In the genomic region with DNA sequence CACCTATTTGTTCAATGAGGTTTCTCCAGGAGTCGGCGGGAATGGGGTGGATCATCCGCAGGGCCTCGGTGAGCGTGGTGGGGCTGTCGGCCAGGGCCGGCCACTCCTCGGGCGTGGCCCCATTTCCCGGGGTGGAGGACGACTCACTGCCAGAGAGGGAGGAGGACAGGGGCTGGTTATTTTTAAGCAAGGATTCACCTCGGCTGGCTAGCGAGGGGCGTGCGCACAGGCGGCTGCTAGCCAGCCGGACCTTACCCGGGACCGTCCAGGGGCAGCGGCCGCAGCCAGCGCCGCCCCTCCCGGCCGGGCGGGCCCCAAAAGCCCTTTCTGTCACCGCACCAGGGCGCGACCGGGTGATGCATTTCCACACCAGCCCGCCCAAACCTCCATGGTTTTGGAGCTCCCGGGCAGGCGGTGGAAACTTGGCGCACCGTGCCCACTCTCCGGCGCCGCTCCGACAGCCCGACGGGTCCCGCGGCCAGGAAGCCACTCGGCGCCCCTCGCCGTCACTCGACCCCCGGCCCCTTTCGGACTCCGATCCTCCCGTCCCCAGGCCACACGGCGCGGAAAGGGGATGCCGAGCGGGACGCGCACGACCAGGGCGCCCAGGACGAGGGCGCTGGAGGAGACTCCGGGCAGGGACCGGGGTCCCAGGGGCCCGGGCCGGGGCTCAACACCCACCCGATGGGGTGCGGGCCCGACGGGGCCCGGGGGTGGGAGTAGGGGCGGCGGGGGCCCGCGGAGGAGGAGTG, we compare ENCODE assay signal across 9 cellular contexts. TPM values are rescaled to one million over a fixed set of nuclear protein-coding genes. Genes with fewer than 3 reads are reported as not detected.
DNase-seq lines count a peak whose midpoint lies in the region; ATAC-seq and TF ChIP-seq lines count a peak whose summit lies in the region.
"Had no signal": no experiment of that assay in that cellular context is flagged by ENCODE, and none has a peak within 500 bp of the region (broad histone marks: within the 10 kb centered on the region; RNA-seq: fewer than 3 reads in every experiment).

No MANE protein-coding gene starts in this region.

- DNase-seq in CD4-positive, alpha-beta T cell, result no peak
- DNase-seq in PC-3 (peak; percentile 57), endothelial cell (ENCODE audit: low spot score) (peak; percentile 11), neuronal stem cell (ENCODE audit: low spot score) (no peak), cortex of kidney (lab: John Stamatoyannopoulos, UW) (no peak), NCI-H128 (lab: John Stamatoyannopoulos, UW; ENCODE audit: unreplicated experiment) (no peak)

- no peak overlapping the region for H3K4ac ChIP-seq in neuronal stem cell (ENCODE audit: low read length)

- H3K4me2 ChIP-seq in PC-3 (ENCODE audit: low read length) (peak overlapping the region; percentile 87), neuronal stem cell (ENCODE audit: insufficient read depth, low read length, poor library complexity, severe bottlenecking) (peak overlapping the region; percentile 77)

- peaks cover 62% of the 10 kb centered on the region for H3K27me3 ChIP-seq in CD4-positive, alpha-beta T cell (ENCODE audit: control insufficient read depth, insufficient read depth, low read length)
- H3K27me3 ChIP-seq in PC-3 (ENCODE audit: low read length) (no peaks in the 10 kb centered on the region), neuronal stem cell (ENCODE audit: control insufficient read depth in 3 of 3, insufficient read depth in 3 of 3, low read depth in 1 of 3, low read length in 3 of 3) (peaks cover 8 to 73% (median 48%) of the 10 kb centered on the region in 3 experiments)

- no peak overlapping the region for H3K27ac ChIP-seq in CD4-positive, alpha-beta T cell (ENCODE audit: low read depth, low read length)
- peak overlapping the region; percentile 47 for H3K27ac ChIP-seq in PC-3 (ENCODE audit: low read length)
- H3K27ac ChIP-seq in neuronal stem cell (replicated peaks; ENCODE audit: low read length), result no peak overlapping the region

- no peak overlapping the region for H2BK5ac ChIP-seq in neuronal stem cell (ENCODE audit: low read length)

- no peak overlapping the region for H2BK12ac ChIP-seq in neuronal stem cell (ENCODE audit: low read length)

- CTCF ChIA-PET in CD4-positive, alpha-beta T cell (lab: Charles Lee), result no interaction called here
- CTCF ChIA-PET in PC-3 (lab: Charles Lee), result interaction anchor here (1.0 kb wide), 1 partner anchor 102 kb away, joined by 3 read pairs; no protein-coding TSS in a partner anchor

- intact Hi-C loops in CD4-positive, alpha-beta T cell (cut with DNase I, micrococcal nuclease), result no loop called here
- intact Hi-C loops in PC-3 (cut with micrococcal nuclease), result loop anchor here (1.0 to 5.0 kb wide), 5 partner anchors 50 to 324 kb away; partner anchors contain the start of gene ATG16L1

- no peaks in the 10 kb centered on the region for H4K20me1 ChIP-seq in PC-3 (ENCODE audit: low read length)

- no peak for TF ChIP-seq CTCF in CD4-positive, alpha-beta T cell (IDR thresholded peaks at IDR 0.05)
- TF ChIP-seq CTCF in PC-3 (conservative IDR thresholded peaks at IDR 0.05; ENCODE audit: low read depth, low read length) (no peak), endothelial cell (IDR thresholded peaks at IDR 0.05; ENCODE audit: unreplicated experiment) (no peak)

- H3K4me1 Mint-ChIP-seq in CD4-positive, alpha-beta T cell (ENCODE audit: low read depth), result peaks cover 10% of the 10 kb centered on the region
- H3K4me1 Mint-ChIP-seq in endothelial cell (ENCODE audit: unreplicated experiment), result peaks cover 7% of the 10 kb centered on the region

- H3K9ac ChIP-seq in PC-3 (ENCODE audit: low read length), result peak overlapping the region; percentile 81
- H3K9ac ChIP-seq in neuronal stem cell (ENCODE audit: low read depth, low read length, poor library complexity), result peak overlapping the region; percentile 12

- peaks cover 76% of the 10 kb centered on the region for H3K27me3 Mint-ChIP-seq in CD4-positive, alpha-beta T cell
- H3K27me3 Mint-ChIP-seq in endothelial cell (ENCODE audit: unreplicated experiment), result peaks cover 24% of the 10 kb centered on the region

- no peak overlapping the region for H2BK120ac ChIP-seq in neuronal stem cell (ENCODE audit: low read depth, low read length)

- H2AFZ ChIP-seq in PC-3 (ENCODE audit: low read length), result peak overlapping the region; percentile 85
- peak overlapping the region; percentile 82 for H2AFZ ChIP-seq in neuronal stem cell (ENCODE audit: low read length)

- no peak overlapping the region for H2AK5ac ChIP-seq in neuronal stem cell (ENCODE audit: low read depth, low read length)

- H4K91ac ChIP-seq in neuronal stem cell (ENCODE audit: low read depth, low read length, poor library complexity), result no peak overlapping the region

- no TSS peak for BruUV-seq in PC-3 (replicated peaks; lab: Mats Ljungman, UMichigan)

- H3K23ac ChIP-seq in neuronal stem cell (ENCODE audit: low read depth, low read length, poor library complexity), result peak overlapping the region; percentile 22

- ATAC-seq in CD4-positive, alpha-beta T cell (ENCODE audit: poor library complexity), result no peak
- ATAC-seq in PC-3 (peak; percentile 65), GM19324 (IDR thresholded peaks at IDR 0.05; ENCODE audit: low FRiP score, unreplicated experiment) (no peak), GM18517 (IDR thresholded peaks at IDR 0.05; ENCODE audit: unreplicated experiment) (no peak)
- ATAC-seq: K562 had no signal

- H3K9me3 ChIP-seq in CD4-positive, alpha-beta T cell (ENCODE audit: control insufficient read depth, low read length), result peaks cover 5% of the 10 kb centered on the region
- H3K9me3 ChIP-seq in PC-3 (ENCODE audit: low read length) (no peaks in the 10 kb centered on the region), neuronal stem cell (replicated peaks in 1 of 2; ENCODE audit: control insufficient read depth in 2 of 2, insufficient read depth in 1 of 2, low read depth in 1 of 2, low read length in 2 of 2) (peaks cover 0 to 4% of the 10 kb centered on the region in 2 donors)

- POLR2A ChIA-PET in CD4-positive, alpha-beta T cell (lab: Charles Lee), result no interaction called here
- POLR2A ChIA-PET in PC-3 (lab: Charles Lee; ENCODE audit: unreplicated experiment), result interaction anchor here (0.5 to 0.7 kb wide), 4 partner anchors 32 to 324 kb away, joined by 3 to 5 read pairs (median 4); partner anchors contain the start of gene ATG16L1

- no peaks in the 10 kb centered on the region for H3K9me3 Mint-ChIP-seq in CD4-positive, alpha-beta T cell
- H3K9me3 Mint-ChIP-seq in endothelial cell (ENCODE audit: unreplicated experiment), result no peaks in the 10 kb centered on the region

- peaks cover 25% of the 10 kb centered on the region for H3K4me1 ChIP-seq in PC-3 (ENCODE audit: insufficient read depth, low read length)
- H3K4me1 ChIP-seq in neuronal stem cell (ENCODE audit: control insufficient read depth in 2 of 2, insufficient read depth in 1 of 2, low read depth in 1 of 2, low read length in 2 of 2), result peaks cover 0 to 15% of the 10 kb centered on the region in 2 donors

- peak overlapping the region; percentile 75 for H3K4me3 Mint-ChIP-seq in CD4-positive, alpha-beta T cell
- peak overlapping the region; percentile 79 for H3K4me3 Mint-ChIP-seq in endothelial cell (ENCODE audit: unreplicated experiment)

- peak overlapping the region; percentile 76 for H3K18ac ChIP-seq in neuronal stem cell (ENCODE audit: low read length)

- H3K4me3 ChIP-seq in PC-3 (ENCODE audit: low read length), result peak overlapping the region; percentile 71
- H3K4me3 ChIP-seq in neuronal stem cell (ENCODE audit: low read length in 2 of 2), result peak overlapping the region; percentile 43 to 77
- H3K4me3 ChIP-seq: K562 had no signal

- H3K36me3 ChIP-seq in PC-3 (ENCODE audit: low read depth, low read length) (peaks cover 10% of the 10 kb centered on the region), neuronal stem cell (replicated peaks in 1 of 2; ENCODE audit: control insufficient read depth in 2 of 2, insufficient read depth in 2 of 2, low read length in 2 of 2) (no peaks in the 10 kb centered on the region)

- no peak overlapping the region for H3K14ac ChIP-seq in neuronal stem cell (ENCODE audit: low read length)

- H3K9me2 ChIP-seq in PC-3 (replicated peaks; ENCODE audit: low read length), result no peaks in the 10 kb centered on the region

- no peaks in the 10 kb centered on the region for H3F3A ChIP-seq in PC-3 (ENCODE audit: low read length, unreplicated experiment)

- no peaks in the 10 kb centered on the region for H3K36me3 Mint-ChIP-seq in CD4-positive, alpha-beta T cell (ENCODE audit: low read depth)
- peaks cover 7% of the 10 kb centered on the region for H3K36me3 Mint-ChIP-seq in endothelial cell (ENCODE audit: low read depth, unreplicated experiment)

- peaks cover 44% of the 10 kb centered on the region for H3K79me2 ChIP-seq in PC-3 (ENCODE audit: low read length)

- peak overlapping the region; percentile 71 for H2BK15ac ChIP-seq in neuronal stem cell (ENCODE audit: low read length)

- WGBS in neuronal stem cell (ENCODE audit: extremely low coverage in 2 of 2, insufficient read length in 2 of 2, insufficient replicate concordance in 1 of 2), 2 donors, result no CpG with 5 or more reads among the region's 76 CpGs

- no peaks in the 10 kb centered on the region for H3K79me1 ChIP-seq in neuronal stem cell (ENCODE audit: low read depth, low read length)

- no peak overlapping the region for H4K8ac ChIP-seq in neuronal stem cell (ENCODE audit: low read depth, low read length)

- no peak overlapping the region for H3K27ac Mint-ChIP-seq in CD4-positive, alpha-beta T cell
- no peak overlapping the region for H3K27ac Mint-ChIP-seq in endothelial cell (ENCODE audit: unreplicated experiment)

RNA-seq across cellular contexts. Expression of gene SNORC, which starts 57.2 kb away (rescaled TPM):
- 1 to 10 TPM; 1.2 TPM for total RNA-seq in CD4-positive, alpha-beta T cell
- total RNA-seq in PC-3 (2014; rRNA removed) (11.1 and 14.3 TPM in 2 replicates), endothelial cell (ENCODE audit: unreplicated experiment) (5.6 TPM)
- 2.1 TPM for polyA plus RNA-seq in neuronal stem cell (2013, experiment 1 of 2)
- polyA plus RNA-seq in neuronal stem cell (2013, experiment 2 of 2), result 2.9 TPM

Comparison
In these comparisons a context has a peak if more than half of its experiments do, and no peak if none do; other contexts are left out.
1. DNase-seq: peak in PC-3 (single experiment) and endothelial cell (single experiment); none in CD4-positive, alpha-beta T cell (0 of 10), neuronal stem cell (single experiment), cortex of kidney (single experiment) and NCI-H128 (single experiment).